ENCODE assay signal across 5 cellular contexts in the genomic region with DNA sequence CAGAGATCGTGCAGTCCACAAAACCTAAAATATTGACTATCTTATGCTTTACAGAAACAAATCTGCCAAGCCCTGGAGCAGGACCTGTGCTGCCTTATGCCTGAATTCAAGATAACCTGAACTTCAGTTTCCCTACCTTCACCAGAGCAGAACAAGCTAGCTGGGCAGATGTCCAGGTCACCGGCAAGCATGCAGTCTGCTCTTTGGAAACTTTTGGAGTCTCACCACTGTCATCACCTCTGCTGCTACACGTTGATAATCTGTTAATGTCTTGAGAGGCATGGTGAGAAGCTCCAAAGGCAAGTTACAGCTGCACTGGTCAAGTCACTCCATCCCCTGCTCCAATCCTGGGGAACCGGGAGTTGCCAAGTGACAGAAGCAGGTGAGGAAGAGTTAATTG.
"Had no signal": no experiment of that assay in that cellular context is flagged by ENCODE, and none has a peak within 500 bp of the region (broad histone marks: within the 10 kb centered on the region; RNA-seq: fewer than 3 reads in every experiment).

No MANE protein-coding gene starts in this region.

- H3K9ac ChIP-seq: GM23248 had no signal

- DNase-seq: GM23248, GOT3, H9, HCEC 1CT, KBM-7 had no signal

- H3K27ac ChIP-seq: GM23248 had no signal

- H3K4me3 ChIP-seq: GM23248 had no signal

- H2AFZ ChIP-seq: GM23248 had no signal
